ENCODE assay signal across 26 cellular contexts in the genomic region with DNA sequence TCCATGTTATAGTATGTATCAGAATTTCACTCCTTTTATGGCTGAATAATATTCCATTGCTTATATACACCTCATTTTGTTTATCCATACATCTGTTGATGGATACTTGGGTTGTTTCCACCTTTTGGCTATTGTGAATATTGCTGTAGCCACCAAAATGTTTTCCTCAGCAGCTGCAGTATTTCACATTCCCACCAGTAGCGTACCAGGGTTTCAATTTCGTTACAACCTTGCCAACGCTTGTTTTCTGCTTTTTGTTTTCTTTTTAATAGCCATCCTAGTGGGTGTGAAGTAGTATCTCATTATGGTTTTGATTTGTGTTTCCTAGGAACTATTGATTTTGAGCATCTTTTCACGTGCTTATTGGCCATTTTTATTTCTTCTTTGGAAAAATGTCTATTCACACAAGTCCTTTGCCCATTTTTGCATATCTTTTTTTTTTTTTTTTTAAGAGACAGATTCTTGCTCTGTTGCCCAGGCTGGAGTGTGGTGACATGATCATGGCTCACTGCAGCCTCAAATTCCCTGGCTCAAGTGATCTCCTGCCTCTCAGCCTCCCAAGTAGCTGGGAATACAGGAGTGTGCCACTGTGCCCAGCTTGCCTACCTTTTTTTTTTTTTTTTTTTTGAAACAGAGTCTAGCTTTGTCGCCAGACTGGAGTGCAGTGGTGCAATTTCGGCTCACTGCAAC. TPM values are rescaled to one million over a fixed set of nuclear protein-coding genes. Genes with fewer than 3 reads are reported as not detected.
DNase-seq lines count a peak whose midpoint lies in the region; ATAC-seq and TF ChIP-seq lines count a peak whose summit lies in the region.
"Had no signal": no experiment of that assay in that cellular context is flagged by ENCODE, and none has a peak within 500 bp of the region (broad histone marks: within the 10 kb centered on the region; RNA-seq: fewer than 3 reads in every experiment).

No MANE protein-coding gene starts in this region.

- H3K4me1 Mint-ChIP-seq in activated CD4-positive, alpha-beta memory T cell treated with anti-CD3 and anti-CD28 coated beads for 36 hours (ENCODE audit: low read depth), result peaks cover 10% of the 10 kb centered on the region

- H3K27ac ChIP-seq in lower lobe of right lung, result no peak overlapping the region
- H3K27ac ChIP-seq: adrenal gland, gastrocnemius medialis, right lobe of liver had no signal

- POLR2A ChIA-PET in activated CD4-positive, alpha-beta memory T cell treated with anti-CD3 and anti-CD28 coated beads for 36 hours (lab: Charles Lee), result interaction anchor here (0.7 to 1.4 kb wide), 2 partner anchors 15 to 27 kb away, joined by 3 to 4 read pairs; partner anchors contain the start of gene UBXN2A

- CTCF ChIA-PET in activated CD4-positive, alpha-beta memory T cell treated with anti-CD3 and anti-CD28 coated beads for 36 hours (lab: Charles Lee), result no interaction called here

- H3K4me1 ChIP-seq in lower lobe of right lung, result no peaks in the 10 kb centered on the region
- H3K4me1 ChIP-seq: adrenal gland, gastrocnemius medialis, right lobe of liver had no signal

- no peak overlapping the region for H3K4me3 Mint-ChIP-seq in activated CD4-positive, alpha-beta memory T cell treated with anti-CD3 and anti-CD28 coated beads for 36 hours
- H3K4me3 Mint-ChIP-seq: memory B cell; naive thymus-derived CD8-positive, alpha-beta T cell had no signal

- H3K4me3 ChIP-seq in AG09309 (ENCODE audit: control insufficient read depth, low read depth, low read length), result no peak overlapping the region; the same call in 1 of the 2 replicates
- peak overlapping the region; percentile 21 for H3K4me3 ChIP-seq in astrocyte of the cerebellum (ENCODE audit: low read depth, low read length)
- H3K4me3 ChIP-seq in lower lobe of right lung, result peak overlapping the region; percentile 26
- H3K4me3 ChIP-seq: adrenal gland, gastrocnemius medialis, right lobe of liver had no signal

- peak; percentile 69 for ATAC-seq in GM21526 (IDR thresholded peaks at IDR 0.05; ENCODE audit: low FRiP score, unreplicated experiment)
- no peak for ATAC-seq in lower lobe of right lung
- ATAC-seq: gastrocnemius medialis; HCT116; naive thymus-derived CD8-positive, alpha-beta T cell; right lobe of liver had no signal

- H3K27me3 Mint-ChIP-seq in activated CD4-positive, alpha-beta memory T cell treated with anti-CD3 and anti-CD28 coated beads for 36 hours, result no peaks in the 10 kb centered on the region
- H3K27me3 Mint-ChIP-seq: memory B cell; naive thymus-derived CD8-positive, alpha-beta T cell had no signal

- DNase-seq in AG09309 (ENCODE audit: low read depth) (no peak), astrocyte of the cerebellum (ENCODE audit: low read depth) (no peak), lower lobe of right lung (no peak), NK-92 (lab: John Stamatoyannopoulos, UW; ENCODE audit: unreplicated experiment) (no peak)
- no peak for DNase-seq in activated CD4-positive, alpha-beta T cell treated with anti-CD3 and anti-CD28 coated beads for 4 hours
- no peak for DNase-seq in activated CD4-positive, alpha-beta memory T cell treated with anti-CD3 and anti-CD28 coated beads for 36 hours
- no peak for DNase-seq in activated CD4-positive, alpha-beta T cell treated with anti-CD3 and anti-CD28 coated beads for 1 hour
- DNase-seq: activated CD4-positive, alpha-beta T cell treated with anti-CD3 and anti-CD28 coated beads, Interleukin-2, amount 50 U/mL, for 1 hour; activated CD8-positive, alpha-beta memory T cell treated with anti-CD3 and anti-CD28 coated beads, Interleukin-2, amount 50 U/mL, for 4 hours; activated effector memory CD4-positive, alpha-beta T cell treated with Interleukin-2 at 50 U/mL for 16 hours; adrenal gland; AML-193; caudate nucleus; DMS79 treated with DMSO at 0.1 percent for 48 hours; gastrocnemius medialis; naive thymus-derived CD8-positive, alpha-beta T cell; NCI-H1436 treated with DMSO at 0.1 percent for 48 hours; NCI-H2171 treated with DMSO at 0.1 percent for 48 hours; NCI-H526; right lobe of liver; SW 1271 had no signal

- intact Hi-C loops in lower lobe of right lung (cut with DNase I), result no loop called here
- intact Hi-C loops in activated CD4-positive, alpha-beta memory T cell treated with anti-CD3 and anti-CD28 coated beads for 36 hours (cut with micrococcal nuclease), result no loop called here

- in situ Hi-C loops in astrocyte of the cerebellum (cut with HindIII; ENCODE audit: low sequenced_read_pairs), result no loop called here

- H3K27ac Mint-ChIP-seq in activated CD4-positive, alpha-beta memory T cell treated with anti-CD3 and anti-CD28 coated beads for 36 hours, result no peak overlapping the region
- H3K27ac Mint-ChIP-seq: memory B cell had no signal

- peaks cover 4% of the 10 kb centered on the region for H3K36me3 ChIP-seq in lower lobe of right lung
- H3K36me3 ChIP-seq: right lobe of liver had no signal

- H3K9me3 ChIP-seq in lower lobe of right lung, result no peaks in the 10 kb centered on the region
- H3K9me3 ChIP-seq: adrenal gland, gastrocnemius medialis, right lobe of liver had no signal

- no peaks in the 10 kb centered on the region for H3K9me3 Mint-ChIP-seq in activated CD4-positive, alpha-beta memory T cell treated with anti-CD3 and anti-CD28 coated beads for 36 hours
- H3K9me3 Mint-ChIP-seq: memory B cell; naive thymus-derived CD8-positive, alpha-beta T cell had no signal

- TF ChIP-seq CTCF in AG09309 (IDR thresholded peaks at IDR 0.05; ENCODE audit: control insufficient read depth, insufficient read depth, low read depth, low read length, missing control alignments) (peak; percentile 50), astrocyte of the cerebellum (IDR thresholded peaks at IDR 0.05; ENCODE audit: low read depth, low read length, missing control alignments) (peak; percentile 56), lower lobe of right lung (IDR thresholded peaks at IDR 0.05) (no peak)

- no peaks in the 10 kb centered on the region for H3K27me3 ChIP-seq in lower lobe of right lung (ENCODE audit: low read depth)
- H3K27me3 ChIP-seq: adrenal gland, gastrocnemius medialis, right lobe of liver had no signal

- H3K36me3 Mint-ChIP-seq in activated CD4-positive, alpha-beta memory T cell treated with anti-CD3 and anti-CD28 coated beads for 36 hours, result no peaks in the 10 kb centered on the region

RNA-seq across cellular contexts. Expression of gene UBXN2A, which starts 14.2 kb away (rescaled TPM):
- total RNA-seq in lower lobe of right lung, result 14.1 TPM
- 10 to 100 TPM; 11.8 to 12.2 TPM for total RNA-seq in activated CD4-positive, alpha-beta memory T cell treated with anti-CD3 and anti-CD28 coated beads for 36 hours

RNA-seq across cellular contexts. Expression of gene ATAD2B, which starts 27.5 kb away (rescaled TPM):
- 24.3 TPM for total RNA-seq in lower lobe of right lung
- total RNA-seq in activated CD4-positive, alpha-beta memory T cell treated with anti-CD3 and anti-CD28 coated beads for 36 hours, result 10 to 100 TPM; 13.2 to 14.3 TPM

RNA-seq across cellular contexts. Expression of gene MFSD2B, which starts 55.4 kb away (rescaled TPM):
- 0.38 TPM for total RNA-seq in lower lobe of right lung
- under 1 TPM in 1 of 2 experiments, not detected in 1; 0.39 TPM for total RNA-seq in activated CD4-positive, alpha-beta memory T cell treated with anti-CD3 and anti-CD28 coated beads for 36 hours
- total RNA-seq: gastrocnemius medialis, kidney epithelial cell, M059J had no signal
